Comparison of ENCODE assay signal across 8 cellular contexts in the genomic region with DNA sequence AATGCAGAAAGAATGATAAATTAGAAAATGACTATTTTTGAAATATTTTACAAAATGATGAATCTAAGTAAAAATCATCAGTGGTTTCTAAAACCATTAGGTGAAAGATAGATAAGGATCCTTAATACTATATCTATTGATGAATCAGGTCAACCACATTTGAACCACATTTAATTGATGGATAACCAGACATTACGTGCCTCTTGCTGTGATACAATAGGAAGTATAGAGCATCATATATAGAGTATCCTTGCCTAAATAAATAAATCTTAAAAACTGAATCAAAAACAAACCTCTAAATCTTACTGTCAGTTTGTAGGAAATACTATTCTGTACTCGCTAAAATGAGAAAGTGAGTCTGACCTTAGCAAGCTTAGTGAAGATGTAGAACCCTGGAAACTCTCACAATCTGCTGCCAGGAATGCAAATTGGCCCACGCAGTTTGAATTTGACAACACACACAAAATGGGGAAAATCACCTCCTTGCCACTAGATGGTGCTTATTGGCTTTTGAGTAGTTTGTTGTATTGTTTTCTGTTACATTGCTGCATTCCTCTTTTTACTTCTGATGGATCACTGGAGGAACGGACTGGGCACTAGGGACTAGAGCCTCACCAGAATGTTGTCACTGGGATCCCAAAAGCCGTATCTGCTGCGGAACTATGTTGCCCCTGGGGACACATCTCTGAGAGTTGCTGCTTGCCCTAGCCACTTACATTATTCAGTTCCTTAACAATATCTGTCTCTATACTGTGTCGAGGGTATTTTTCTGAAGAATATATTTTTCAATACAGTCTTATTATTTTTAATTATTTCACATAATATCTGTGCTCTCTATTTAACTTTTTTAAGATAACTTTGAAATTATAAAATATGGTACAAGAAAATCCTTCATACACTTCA. TPM values are rescaled to one million over a fixed set of nuclear protein-coding genes. Genes with fewer than 3 reads are reported as not detected.
DNase-seq lines count a peak whose midpoint lies in the region; ATAC-seq, FAIRE-seq and TF ChIP-seq lines count a peak whose summit lies in the region.

No MANE protein-coding gene starts in this region.

- H3K27ac ChIP-seq in heart right ventricle = no peak overlapping the region
- H3K27ac ChIP-seq in breast epithelium = no peak overlapping the region

- peak; percentile 74 for FAIRE-seq in RCC 7860 (lab: Jason Lieb, UNC)

- ATAC-seq in heart right ventricle = peak in 1 of 8 donors; percentile 28
- ATAC-seq in Right ventricle myocardium superior (ENCODE audit: poor library complexity) = no peak
- ATAC-seq in GM21526 (IDR thresholded peaks at IDR 0.05; ENCODE audit: low FRiP score, unreplicated experiment) = peak; percentile 69
- no peak for ATAC-seq in GM21367 (IDR thresholded peaks at IDR 0.05; ENCODE audit: unreplicated experiment)

- H3K4me3 ChIP-seq in heart right ventricle = no peak overlapping the region
- no peak overlapping the region for H3K4me3 ChIP-seq in Jurkat, Clone E6-1 (ENCODE audit: low read length)
- no peak overlapping the region for H3K4me3 ChIP-seq in breast epithelium

- TF ChIP-seq POLR2A in breast epithelium (IDR thresholded peaks at IDR 0.05) = no peak

- H3K36me3 ChIP-seq in heart right ventricle = no peaks in the 10 kb centered on the region
- H3K36me3 ChIP-seq in breast epithelium = no peaks in the 10 kb centered on the region

- DNase-seq in heart right ventricle (peak in 1 of 2 donors; percentile 11), Right ventricle myocardium superior (no peak), RCC 7860 (ENCODE audit: low spot score) (peak; percentile 58), breast epithelium (ENCODE audit: low spot score in 2 of 2) (no peak), medulla oblongata (ENCODE audit: extremely low spot score) (peak; percentile 38)
- peak; percentile 46 for DNase-seq in Jurkat, Clone E6-1 (ENCODE audit: low read depth, low spot score)

- TF ChIP-seq CTCF in heart right ventricle (IDR thresholded peaks at IDR 0.05) (peak; percentile 7 to 73 (median 63)), breast epithelium (IDR thresholded peaks at IDR 0.05) (peak in 2 of 3 donors; percentile 42 to 45)

- intact Hi-C loops in heart right ventricle (cut with DNase I) (no loop called here), Right ventricle myocardium superior (cut with DNase I) (no loop called here), breast epithelium (cut with DNase I; ENCODE audit: low total_unique reads) (no loop called here)

- H3K27me3 ChIP-seq in heart right ventricle = no peaks in the 10 kb centered on the region
- H3K27me3 ChIP-seq in breast epithelium = no peaks in the 10 kb centered on the region

- H3K4me1 ChIP-seq in heart right ventricle (no peaks in the 10 kb centered on the region), breast epithelium (no peaks in the 10 kb centered on the region)

- WGBS in heart right ventricle, 2 donors = 38 to 41% methylated on average over 7 of the region's 7 CpGs

- H3K9me3 ChIP-seq in heart right ventricle (peaks cover 0 to 8% (median 0%) of the 10 kb centered on the region in 11 donors), breast epithelium (no peaks in the 10 kb centered on the region)

RNA-seq across cellular contexts. Expression of a gene that starts 25.4 kb away (rescaled TPM):
- 100 to 1,000 TPM; 100 to 185 (median 135) TPM for total RNA-seq in heart right ventricle
- 10 to 100 TPM; 16.4 to 45.8 TPM for polyA plus RNA-seq in heart right ventricle
- total RNA-seq in Right ventricle myocardium superior = 110 TPM
- polyA plus RNA-seq in Jurkat, Clone E6-1 (2012; ENCODE audit: insufficient read depth, insufficient read length) = 59.6 TPM
- 10 to 100 TPM; 41.6 to 76.6 (median 76.5) TPM for total RNA-seq in breast epithelium

RNA-seq across cellular contexts. Expression of a gene that starts 46.3 kb away (rescaled TPM):
- total RNA-seq in heart right ventricle = 1 to 10 TPM; 1.0 to 3.6 (median 2.3) TPM
- 1 to 10 TPM; 1.1 to 1.7 TPM for polyA plus RNA-seq in heart right ventricle
- 1.7 TPM for total RNA-seq in Right ventricle myocardium superior
- polyA plus RNA-seq in Jurkat, Clone E6-1 (2012; ENCODE audit: insufficient read depth, insufficient read length) = 1.0 TPM
- total RNA-seq in breast epithelium = 1 to 10 TPM; 2.9 to 5.4 (median 5.1) TPM

Comparison
In these comparisons a context has a peak if more than half of its experiments do, and no peak if none do; other contexts are left out.
1. DNase-seq: peak in Jurkat, Clone E6-1 (single experiment), RCC 7860 (single experiment) and medulla oblongata (single experiment); none in Right ventricle myocardium superior (single experiment) and breast epithelium (0 of 2).